In genomic region chr7:50626971-50627370, GRCh38 we compare ENCODE assay signal across 1 cellular context.
TF ChIP-seq lines count a peak whose summit lies in the region.

No MANE protein-coding gene starts in this region.

TF ChIP-seq in GM23338, 12 proteins besides CTCF, POLR2A, EP300 and RAD21 (continued from another document):
- TF ChIP-seq, protein P1, sequence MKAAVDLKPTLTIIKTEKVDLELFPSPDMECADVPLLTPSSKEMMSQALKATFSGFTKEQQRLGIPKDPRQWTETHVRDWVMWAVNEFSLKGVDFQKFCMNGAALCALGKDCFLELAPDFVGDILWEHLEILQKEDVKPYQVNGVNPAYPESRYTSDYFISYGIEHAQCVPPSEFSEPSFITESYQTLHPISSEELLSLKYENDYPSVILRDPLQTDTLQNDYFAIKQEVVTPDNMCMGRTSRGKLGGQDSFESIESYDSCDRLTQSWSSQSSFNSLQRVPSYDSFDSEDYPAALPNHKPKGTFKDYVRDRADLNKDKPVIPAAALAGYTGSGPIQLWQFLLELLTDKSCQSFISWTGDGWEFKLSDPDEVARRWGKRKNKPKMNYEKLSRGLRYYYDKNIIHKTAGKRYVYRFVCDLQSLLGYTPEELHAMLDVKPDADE (IDR thresholded peaks at IDR 0.05), result no peak
- TF ChIP-seq STAT1 (IDR thresholded peaks at IDR 0.05; ENCODE audit: unreplicated experiment) (no peak), ZNF462 (CRISPR knock-in tag; IDR thresholded peaks at IDR 0.05) (no peak), EZH2phosphoT487 (IDR thresholded peaks at IDR 0.05; ENCODE audit: unreplicated experiment) (no peak), POLR2AphosphoS5 (IDR thresholded peaks at IDR 0.05; ENCODE audit: low read depth) (no peak), NANOG (IDR thresholded peaks at IDR 0.05; ENCODE audit: borderline replicate concordance) (no peak), EZH2 (IDR thresholded peaks at IDR 0.05; ENCODE audit: low read depth, unreplicated experiment) (no peak), ZNF331 (CRISPR knock-in tag; IDR thresholded peaks at IDR 0.05; ENCODE audit: low read depth) (no peak)
